ENCODE assay signal across 26 cellular contexts in genomic region chr4:89215736-89216135, GRCh38.
"Had no signal": no experiment of that assay in that cellular context is flagged by ENCODE, and none has a peak within 500 bp of the region (broad histone marks: within the 10 kb centered on the region; RNA-seq: fewer than 3 reads in every experiment).

No MANE protein-coding gene starts in this region.

- H3K27me3 Mint-ChIP-seq: progenitor cell of endocrine pancreas; stimulated activated naive CD8-positive, alpha-beta T cell treated with anti-CD3 and anti-CD28 coated beads, Interleukin-15, Interleukin-2, amounts not matched to agents 100 ng/mL and 50 ng/mL, for 24 hours had no signal

- H3K27ac Mint-ChIP-seq: nephron; neural progenitor cell; progenitor cell of endocrine pancreas; stimulated activated effector memory CD8-positive, alpha-beta T cell treated with anti-CD3 and anti-CD28 coated beads, Interleukin-12 subunit alpha, Interleukin-12 subunit beta, amount 100 ng/mL, for 72 hours; stimulated activated naive B cell treated with anti-CD40 and anti-IgM and Interleukin-4, amounts not matched to agents 10 μg/mL and 1 μg/mL and 100 μg/mL, for 72 hours; stimulated activated naive CD8-positive, alpha-beta T cell treated with anti-CD3 and anti-CD28 coated beads, Interleukin-15, Interleukin-2, amounts not matched to agents 100 ng/mL and 50 ng/mL, for 24 hours had no signal

- H3K4me3 ChIP-seq: neural progenitor cell, ovary, psoas muscle, right lobe of liver, sigmoid colon, stomach, thoracic aorta, thyroid gland, tibial nerve, upper lobe of left lung, vagina had no signal

- H3K9me3 ChIP-seq: ovary, psoas muscle, right lobe of liver, sigmoid colon, stomach, thoracic aorta, thyroid gland, tibial nerve, upper lobe of left lung, vagina had no signal

- H3K27me3 ChIP-seq: neural progenitor cell, ovary, right lobe of liver, sigmoid colon, stomach, thyroid gland, tibial nerve, upper lobe of left lung, vagina had no signal

- H3K36me3 ChIP-seq: neural progenitor cell, ovary, right lobe of liver, sigmoid colon, stomach, thoracic aorta, thyroid gland, tibial nerve, upper lobe of left lung, vagina had no signal

- H3K4me1 ChIP-seq: parathyroid adenoma, psoas muscle, right lobe of liver, thyroid gland, tibial nerve, upper lobe of left lung, vagina had no signal

- ATAC-seq: psoas muscle; right cardiac atrium; right lobe of liver; stimulated activated effector memory CD8-positive, alpha-beta T cell treated with anti-CD3 and anti-CD28 coated beads, Interleukin-12 subunit alpha, Interleukin-12 subunit beta, amount 100 ng/mL, for 72 hours had no signal

- H3K9me3 Mint-ChIP-seq: nephron; neural progenitor cell; stimulated activated effector memory CD8-positive, alpha-beta T cell treated with anti-CD3 and anti-CD28 coated beads, Interleukin-12 subunit alpha, Interleukin-12 subunit beta, amount 100 ng/mL, for 72 hours; stimulated activated naive CD8-positive, alpha-beta T cell treated with anti-CD3 and anti-CD28 coated beads, Interleukin-15, Interleukin-2, amounts not matched to agents 100 ng/mL and 50 ng/mL, for 24 hours had no signal

- DNase-seq: occipital lobe; ovary; posterior cingulate gyrus; psoas muscle; right cardiac atrium; right lobe of liver; sigmoid colon; small intestine; stimulated activated CD4-positive, alpha-beta T cell treated with anti-CD3 and anti-CD28 coated beads, Interleukin-15, amount 100 ng/mL, for 24 hours; stimulated activated CD4-positive, alpha-beta T cell treated with anti-CD3 and anti-CD28 coated beads, Interleukin-2, amount 100 ng/mL, for 24 hours; stimulated activated CD4-positive, alpha-beta T cell treated with anti-CD3 and anti-CD28 coated beads, Interleukin-2, amount 100 ng/mL, for 48 hours; stimulated activated CD4-positive, alpha-beta T cell treated with anti-CD3 and anti-CD28 coated beads, Interleukin-4, amount 100 ng/mL, for 24 hours; stimulated activated naive B cell treated with anti-CD40 and anti-IgM and Interleukin-4, amounts not matched to agents 10 μg/mL and 1 μg/mL and 100 μg/mL, for 72 hours; stimulated activated naive CD4-positive, alpha-beta T cell treated with Interleukin-2 at 50 U/mL for 16 hours; stomach; thyroid gland; upper lobe of left lung had no signal

- H3K4me3 Mint-ChIP-seq: nephron; neural progenitor cell; stimulated activated effector memory CD8-positive, alpha-beta T cell treated with anti-CD3 and anti-CD28 coated beads, Interleukin-12 subunit alpha, Interleukin-12 subunit beta, amount 100 ng/mL, for 72 hours; stimulated activated naive B cell treated with anti-CD40 and anti-IgM and Interleukin-4, amounts not matched to agents 10 μg/mL and 1 μg/mL and 100 μg/mL, for 72 hours; stimulated activated naive CD8-positive, alpha-beta T cell treated with anti-CD3 and anti-CD28 coated beads, Interleukin-15, Interleukin-2, amounts not matched to agents 100 ng/mL and 50 ng/mL, for 24 hours had no signal

- H3K36me3 Mint-ChIP-seq: neural progenitor cell; stimulated activated effector memory CD8-positive, alpha-beta T cell treated with anti-CD3 and anti-CD28 coated beads, Interleukin-12 subunit alpha, Interleukin-12 subunit beta, amount 100 ng/mL, for 72 hours; stimulated activated naive B cell treated with anti-CD40 and anti-IgM and Interleukin-4, amounts not matched to agents 10 μg/mL and 1 μg/mL and 100 μg/mL, for 72 hours had no signal

- H3K4me1 Mint-ChIP-seq: nephron; stimulated activated effector memory CD8-positive, alpha-beta T cell treated with anti-CD3 and anti-CD28 coated beads, Interleukin-12 subunit alpha, Interleukin-12 subunit beta, amount 100 ng/mL, for 72 hours had no signal
